8 cellular contexts compared by ENCODE assay signal in genomic region chr17:38333635-38334295, GRCh38. TPM values are rescaled to one million over a fixed set of nuclear protein-coding genes. Genes with fewer than 3 reads are reported as not detected.
A peak's percentile ranks its signal among the peaks of the same experiment; 100 is the strongest.
DNase-seq lines count a peak whose midpoint lies in the region; ATAC-seq, FAIRE-seq and TF ChIP-seq lines count a peak whose summit lies in the region.

No MANE protein-coding gene starts in this region.

- H3K9me3 ChIP-seq in OCI-LY7 (ENCODE audit: low read length) (no peaks in the 10 kb centered on the region), astrocyte (ENCODE audit: insufficient read depth, low read depth, low read length) (no peaks in the 10 kb centered on the region)

- H2AFZ ChIP-seq in OCI-LY7 (ENCODE audit: low read length) (no peak overlapping the region), astrocyte (ENCODE audit: low read depth, low read length) (no peak overlapping the region)

- H3K9ac ChIP-seq in astrocyte (ENCODE audit: low read length), result no peak overlapping the region

- H3K27me3 Mint-ChIP-seq in astrocyte (ENCODE audit: low read depth, unreplicated experiment), result peaks cover 74% of the 10 kb centered on the region

- H3K36me3 ChIP-seq in OCI-LY7 (ENCODE audit: insufficient read depth, low read length) (no peaks in the 10 kb centered on the region), astrocyte (ENCODE audit: insufficient read depth, low read length) (no peaks in the 10 kb centered on the region)

- H3K4me3 ChIP-seq in OCI-LY7 (ENCODE audit: low read depth, low read length, poor library complexity, severe bottlenecking) (no peak overlapping the region), astrocyte (ENCODE audit: insufficient read depth, low read depth, low read length) (no peak overlapping the region)

- no peak for ATAC-seq in GM19324 (IDR thresholded peaks at IDR 0.05; ENCODE audit: low FRiP score, unreplicated experiment)
- no peak for ATAC-seq in GM19351 (IDR thresholded peaks at IDR 0.05; ENCODE audit: unreplicated experiment)

- peak; percentile 14 for DNase-seq in A172 (ENCODE audit: low spot score)
- DNase-seq in GM03348 (ENCODE audit: low spot score), result peak; percentile 57
- DNase-seq in OCI-LY7 (ENCODE audit: low spot score), result peak; percentile 72
- no peak for DNase-seq in astrocyte (ENCODE audit: low read depth)
- DNase-seq in lung microvascular endothelial cell (ENCODE audit: low read depth in 2 of 2), result peak; percentile 25 to 52
- no peak for DNase-seq in pons (ENCODE audit: low spot score)

- H3K4me3 Mint-ChIP-seq in astrocyte (ENCODE audit: unreplicated experiment), result no peak overlapping the region

- H3K4me1 ChIP-seq in OCI-LY7 (ENCODE audit: insufficient read depth, low read length, poor library complexity, severe bottlenecking), result peaks cover 7% of the 10 kb centered on the region
- no peaks in the 10 kb centered on the region for H3K4me1 ChIP-seq in astrocyte (ENCODE audit: insufficient read depth, low read length)

- H3K27me3 ChIP-seq in astrocyte (ENCODE audit: insufficient read depth, low read length), result peaks cover 13% of the 10 kb centered on the region

- BruUV-seq in OCI-LY7 (replicated peaks; lab: Mats Ljungman, UMichigan), result no TSS peak

- H3K79me2 ChIP-seq in OCI-LY7 (ENCODE audit: insufficient read depth, low read depth, low read length) (no peaks in the 10 kb centered on the region), astrocyte (ENCODE audit: insufficient read depth, low read length) (no peaks in the 10 kb centered on the region)

- H4K20me1 ChIP-seq in OCI-LY7 (ENCODE audit: insufficient read depth, low read length) (no peaks in the 10 kb centered on the region), astrocyte (ENCODE audit: insufficient read depth, low read length) (no peaks in the 10 kb centered on the region)

- H3K27ac ChIP-seq in OCI-LY7 (ENCODE audit: low read depth, low read length, poor library complexity, severe bottlenecking), result no peak overlapping the region
- no peak overlapping the region for H3K27ac ChIP-seq in astrocyte (ENCODE audit: low read depth, low read length)

- intact Hi-C loops in OCI-LY7 (cut with micrococcal nuclease; ENCODE audit: unreplicated experiment), result loop anchor here (1.0 kb wide), 1 partner anchor 81 kb away; no protein-coding TSS in a partner anchor

- H3K4me2 ChIP-seq in OCI-LY7 (ENCODE audit: low read length) (no peak overlapping the region), astrocyte (ENCODE audit: low read length) (no peak overlapping the region)

- H3K9me2 ChIP-seq in OCI-LY7 (ENCODE audit: insufficient read depth, low read length), result no peaks in the 10 kb centered on the region

- TF ChIP-seq CTCF in OCI-LY7 (conservative IDR thresholded peaks at IDR 0.05; ENCODE audit: low read length), result peak; percentile 96
- TF ChIP-seq CTCF in astrocyte (IDR thresholded peaks at IDR 0.05; ENCODE audit: insufficient read depth, low read depth, low read length), result peak; percentile 40

- H3K27ac Mint-ChIP-seq in astrocyte (ENCODE audit: unreplicated experiment), result no peak overlapping the region

- FAIRE-seq in astrocyte (lab: Jason Lieb, UNC), result no peak

- POLR2A ChIA-PET in OCI-LY7 (lab: Charles Lee), result interaction anchor here (1.0 kb wide), 1 partner anchor 9 kb away, joined by 6 read pairs; no protein-coding TSS in a partner anchor

- peaks cover 2% of the 10 kb centered on the region for H3K4me1 Mint-ChIP-seq in astrocyte (ENCODE audit: low read depth, unreplicated experiment)

- CTCF ChIA-PET in OCI-LY7 (lab: Charles Lee; ENCODE audit: unreplicated experiment), result interaction anchor here (0.6 to 1.4 kb wide), 6 partner anchors 9 to 82 kb away, joined by 3 to 8 read pairs (median 4); no protein-coding TSS in a partner anchor

- peaks cover 2% of the 10 kb centered on the region for H3K9me3 Mint-ChIP-seq in astrocyte (ENCODE audit: unreplicated experiment)

- no peaks in the 10 kb centered on the region for H3K36me3 Mint-ChIP-seq in astrocyte (ENCODE audit: low read depth, unreplicated experiment)

RNA-seq across cellular contexts. Expression of gene GPR179, which starts 10.0 kb away (rescaled TPM):
- total RNA-seq in A172 (2014; rRNA removed; shearing (Covaris generic)), result 0.46 TPM in 1 of 2 replicates, not detected in the other
- total RNA-seq in OCI-LY7 (2014; rRNA removed; shearing (Covaris generic)), result 0.21 and 0.32 TPM in 2 replicates
- 0.06 and 1.1 TPM in 2 replicates for total RNA-seq in OCI-LY7 (2022)
- total RNA-seq in astrocyte, result 0.07 and 0.10 TPM in 2 replicates
- not detected in 2 replicates for total RNA-seq in lung microvascular endothelial cell

RNA-seq across cellular contexts. Expression of gene SOCS7, which starts 17.9 kb away (rescaled TPM):
- 14.7 and 17.8 TPM in 2 replicates for total RNA-seq in A172 (2014; rRNA removed; shearing (Covaris generic))
- total RNA-seq in OCI-LY7 (2014; rRNA removed; shearing (Covaris generic)), result 27.0 and 36.1 TPM in 2 replicates
- 39.1 and 44.9 TPM in 2 replicates for total RNA-seq in OCI-LY7 (2022)
- 16.8 and 17.2 TPM in 2 replicates for total RNA-seq in astrocyte
- 4.6 and 7.5 TPM in 2 replicates for total RNA-seq in lung microvascular endothelial cell

RNA-seq across cellular contexts. Expression of gene MRPL45, which starts 36.8 kb away (rescaled TPM):
- 51.6 and 55.2 TPM in 2 replicates for total RNA-seq in A172 (2014; rRNA removed; shearing (Covaris generic))
- 29.5 and 29.6 TPM in 2 replicates for total RNA-seq in OCI-LY7 (2014; rRNA removed; shearing (Covaris generic))
- total RNA-seq in OCI-LY7 (2022) (41.5 and 45.1 TPM in 2 replicates), astrocyte (30.0 and 34.3 TPM in 2 replicates), lung microvascular endothelial cell (26.4 and 33.1 TPM in 2 replicates)

Comparison
In these comparisons a context has a peak if more than half of its experiments do, and no peak if none do; other contexts are left out.
1. DNase-seq: peak in A172 (single experiment), GM03348 (single experiment), OCI-LY7 (single experiment) and lung microvascular endothelial cell (2 of 2); none in astrocyte (single experiment) and pons (single experiment).